In the genomic region with DNA sequence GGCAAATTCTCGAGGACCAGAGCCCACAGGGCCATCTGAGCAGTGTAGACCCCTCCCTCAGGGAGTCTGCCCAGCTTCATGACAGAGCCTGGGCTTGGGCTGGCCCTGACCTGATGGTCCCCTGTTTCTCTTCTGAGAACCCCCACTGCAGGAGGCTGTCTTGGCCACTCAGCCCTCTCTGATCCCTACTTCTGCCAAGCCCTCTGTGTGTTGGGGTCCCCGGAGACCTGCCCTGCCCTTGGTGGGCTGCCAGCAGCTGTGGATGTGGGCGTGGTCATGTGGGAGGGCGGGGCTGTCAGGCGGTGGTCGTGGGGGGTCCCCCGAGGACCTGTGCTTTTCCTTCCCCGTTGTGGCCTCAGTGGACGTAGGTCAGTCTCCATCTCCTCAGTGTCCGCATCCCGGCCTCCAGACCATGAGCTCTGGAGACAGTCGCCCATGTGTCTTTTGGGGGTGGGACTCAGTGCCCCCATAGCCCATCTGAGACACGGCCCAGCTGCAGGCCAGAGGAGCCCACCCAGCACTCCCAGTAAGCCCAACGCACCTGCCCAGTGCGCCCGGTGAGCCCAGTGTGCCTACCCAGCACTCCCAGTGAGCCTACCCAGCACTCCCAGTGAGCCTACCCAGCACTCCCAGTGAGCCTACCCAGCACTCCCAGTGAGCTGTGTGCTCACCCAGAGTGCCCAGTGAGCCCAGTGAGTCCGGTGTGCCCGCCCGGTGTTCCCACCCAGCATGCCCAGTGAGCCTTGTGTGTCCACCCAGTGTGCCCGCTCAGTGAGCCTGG, we compare ENCODE assay signal across 23 cellular contexts.
A peak's percentile ranks its signal among the peaks of the same experiment; 100 is the strongest.
DNase-seq lines count a peak whose midpoint lies in the region; ATAC-seq, FAIRE-seq and TF ChIP-seq lines count a peak whose summit lies in the region.
"Had no signal": no experiment of that assay in that cellular context is flagged by ENCODE, and none has a peak within 500 bp of the region (broad histone marks: within the 10 kb centered on the region; RNA-seq: fewer than 3 reads in every experiment).

No MANE protein-coding gene starts in this region.

- H3K9ac ChIP-seq in HepG2 (ENCODE audit: insufficient read depth, low read depth, low read length) = no peak overlapping the region

- no peak overlapping the region for H3K27ac Mint-ChIP-seq in chondrocyte (ENCODE audit: unreplicated experiment)
- H3K27ac Mint-ChIP-seq in T-helper 2 cell treated with Interferon-gamma antibody and Interleukin-4, amounts not matched to agents 5 μg/mL and 100 μg/mL, for 36 hours = no peak overlapping the region
- H3K27ac Mint-ChIP-seq: activated naive CD8-positive, alpha-beta T cell treated with anti-CD3 and anti-CD28 coated beads for 36 hours; stimulated activated memory B cell treated with anti-CD40 and anti-IgM and Interleukin-4, amounts not matched to agents 10 μg/mL and 1 μg/mL and 100 μg/mL, for 72 hours; T-helper 1 cell treated with Interleukin-12 subunit alpha and Interleukin-12 subunit beta and Interleukin-4 antibody, amounts not matched to agents 30 μg/mL and 1 μg/mL, for 36 hours had no signal

- H3K9me3 Mint-ChIP-seq in chondrocyte (ENCODE audit: low read depth) = no peaks in the 10 kb centered on the region
- H3K9me3 Mint-ChIP-seq in T-helper 2 cell treated with Interferon-gamma antibody and Interleukin-4, amounts not matched to agents 5 μg/mL and 100 μg/mL, for 36 hours = no peaks in the 10 kb centered on the region
- H3K9me3 Mint-ChIP-seq: activated naive CD8-positive, alpha-beta T cell treated with anti-CD3 and anti-CD28 coated beads for 36 hours; stimulated activated memory B cell treated with anti-CD40 and anti-IgM and Interleukin-4, amounts not matched to agents 10 μg/mL and 1 μg/mL and 100 μg/mL, for 72 hours; T-helper 1 cell treated with Interleukin-12 subunit alpha and Interleukin-12 subunit beta and Interleukin-4 antibody, amounts not matched to agents 30 μg/mL and 1 μg/mL, for 36 hours had no signal

- no peak for TF ChIP-seq CTCF in right lobe of liver (IDR thresholded peaks at IDR 0.05)
- TF ChIP-seq CTCF in HepG2 (CRISPR knock-in tag; IDR thresholded peaks at IDR 0.05) = no peak
- TF ChIP-seq CTCF in chondrocyte (IDR thresholded peaks at IDR 0.05) = no peak
- TF ChIP-seq CTCF in osteoblast (IDR thresholded peaks at IDR 0.05; ENCODE audit: extremely low read depth, low read depth, low read length) = no peak

- 100% methylated on average over 1 of the region's 20 CpGs for WGBS in right lobe of liver (ENCODE audit: insufficient coverage, low coverage, low lambda C conversion rate, missing lambda C conversion rate)
- WGBS in HepG2 (ENCODE audit: low lambda C conversion rate) = no CpG with 5 or more reads among the region's 20 CpGs

- CTCF ChIA-PET in HepG2 (lab: Yijun Ruan, JAX; ENCODE audit: low intra/inter-chr PET ratio, low total read pairs) = no interaction called here

- H3K4me1 ChIP-seq in right lobe of liver = no peaks in the 10 kb centered on the region
- H3K4me1 ChIP-seq in HepG2 (ENCODE audit: insufficient read depth, low read length) = no peaks in the 10 kb centered on the region
- H3K4me1 ChIP-seq in osteoblast (ENCODE audit: insufficient read depth, low read length) = no peaks in the 10 kb centered on the region
- H3K4me1 ChIP-seq: thyroid gland had no signal

- TF ChIP-seq POLR2A in right lobe of liver (IDR thresholded peaks at IDR 0.05) (no peak), HepG2 (IDR thresholded peaks at IDR 0.05; ENCODE audit: insufficient read depth in 1 of 2, low read depth in 2 of 2, low read length in 2 of 2) (no peak)

- DNase-seq in right lobe of liver (peak; percentile 16 to 44 (median 42)), HepG2 (ENCODE audit: low spot score) (no peak), chondrocyte (ENCODE audit: low spot score) (peak; percentile 81), osteoblast (ENCODE audit: insufficient read length, low spot score, missing footprints) (peak; percentile 70), SKM-1 treated with dmso at 0.1 percent for 144 hours (lab: John Stamatoyannopoulos, UW; ENCODE audit: unreplicated experiment) (no peak)
- no peak for DNase-seq in T-helper 2 cell treated with Interferon-gamma antibody and Interleukin-4, amounts not matched to agents 5 μg/mL and 100 μg/mL, for 36 hours (ENCODE audit: low spot score)
- DNase-seq: activated CD4-positive, alpha-beta T cell treated with anti-CD3 and anti-CD28 coated beads, Interleukin-2, amount 50 U/mL, for 4 hours; activated naive CD8-positive, alpha-beta T cell treated with anti-CD3 and anti-CD28 coated beads for 36 hours; brain microvascular endothelial cell; DND-41; NCI-H1092; NCI-H1930; NCI-H345; occipital lobe; PC-3 had no signal

- H2AFZ ChIP-seq in HepG2 (ENCODE audit: low read length) (no peak overlapping the region), osteoblast (ENCODE audit: low read length) (no peak overlapping the region)

- TF ChIP-seq EP300 in HepG2 (IDR thresholded peaks at IDR 0.05; ENCODE audit: low read depth in 2 of 2, low read length in 2 of 2) (no peak), HepG2 (CRISPR knock-in tag; IDR thresholded peaks at IDR 0.05; ENCODE audit: borderline replicate concordance) (no peak)

- H3K9me3 ChIP-seq in right lobe of liver (no peaks in the 10 kb centered on the region), HepG2 (ENCODE audit: low read length) (no peaks in the 10 kb centered on the region), osteoblast (ENCODE audit: low read depth, low read length) (no peaks in the 10 kb centered on the region)
- H3K9me3 ChIP-seq: thyroid gland had no signal

- no peaks in the 10 kb centered on the region for H3K27me3 Mint-ChIP-seq in chondrocyte (ENCODE audit: low read depth)
- no peaks in the 10 kb centered on the region for H3K27me3 Mint-ChIP-seq in T-helper 2 cell treated with Interferon-gamma antibody and Interleukin-4, amounts not matched to agents 5 μg/mL and 100 μg/mL, for 36 hours (ENCODE audit: low read depth)
- H3K27me3 Mint-ChIP-seq: activated naive CD8-positive, alpha-beta T cell treated with anti-CD3 and anti-CD28 coated beads for 36 hours; stimulated activated memory B cell treated with anti-CD40 and anti-IgM and Interleukin-4, amounts not matched to agents 10 μg/mL and 1 μg/mL and 100 μg/mL, for 72 hours had no signal

- H3K4me2 ChIP-seq in HepG2 (ENCODE audit: low read depth, low read length) (no peak overlapping the region), osteoblast (ENCODE audit: insufficient read depth, low read length) (no peak overlapping the region)

- FAIRE-seq in HepG2 (lab: Jason Lieb, UNC) = no peak
- FAIRE-seq: endothelial cell of umbilical vein had no signal

- POLR2A ChIA-PET in HepG2 (lab: Yijun Ruan, JAX) = no interaction called here

- intact Hi-C loops in right lobe of liver (cut with DNase I) (no loop called here), HepG2 (cut with micrococcal nuclease; ENCODE audit: unreplicated experiment) (no loop called here)

- no peaks in the 10 kb centered on the region for H3K27me3 ChIP-seq in right lobe of liver
- H3K27me3 ChIP-seq in HepG2 (ENCODE audit: control insufficient read depth in 1 of 2, insufficient read depth in 2 of 2, low read length in 2 of 2) = no peaks in the 10 kb centered on the region
- H3K27me3 ChIP-seq in osteoblast (ENCODE audit: insufficient read depth, low read length) = no peaks in the 10 kb centered on the region
- H3K27me3 ChIP-seq: brain microvascular endothelial cell, heart right ventricle, thyroid gland had no signal

- H3K4me3 ChIP-seq in right lobe of liver = no peak overlapping the region
- no peak overlapping the region for H3K4me3 ChIP-seq in HepG2 (replicated peaks in 1 of 3; ENCODE audit: insufficient read depth in 1 of 3, low read depth in 2 of 3, low read length in 3 of 3)
- H3K4me3 ChIP-seq in osteoblast (ENCODE audit: insufficient read depth, low read length) = no peak overlapping the region
- H3K4me3 ChIP-seq: heart right ventricle, lung, thyroid gland had no signal

- H3K79me2 ChIP-seq in HepG2 (ENCODE audit: insufficient read depth, low read length) (no peaks in the 10 kb centered on the region), osteoblast (ENCODE audit: insufficient read depth, low read length) (no peaks in the 10 kb centered on the region)

- H3K36me3 Mint-ChIP-seq in chondrocyte (ENCODE audit: low read depth) = peaks cover 5% of the 10 kb centered on the region
- H3K36me3 Mint-ChIP-seq in T-helper 2 cell treated with Interferon-gamma antibody and Interleukin-4, amounts not matched to agents 5 μg/mL and 100 μg/mL, for 36 hours (ENCODE audit: low read depth) = peaks cover 10% of the 10 kb centered on the region

- peaks cover 4% of the 10 kb centered on the region; the same call in 1 of the 2 replicates for H4K20me1 ChIP-seq in HepG2 (ENCODE audit: insufficient read depth, low read length)
- no peaks in the 10 kb centered on the region for H4K20me1 ChIP-seq in osteoblast (ENCODE audit: insufficient read depth, low read length)

- no peaks in the 10 kb centered on the region for H3K4me1 Mint-ChIP-seq in chondrocyte (ENCODE audit: low read depth)
- H3K4me1 Mint-ChIP-seq in T-helper 2 cell treated with Interferon-gamma antibody and Interleukin-4, amounts not matched to agents 5 μg/mL and 100 μg/mL, for 36 hours (ENCODE audit: low read depth) = no peaks in the 10 kb centered on the region
- H3K4me1 Mint-ChIP-seq: activated naive CD8-positive, alpha-beta T cell treated with anti-CD3 and anti-CD28 coated beads for 36 hours; stimulated activated memory B cell treated with anti-CD40 and anti-IgM and Interleukin-4, amounts not matched to agents 10 μg/mL and 1 μg/mL and 100 μg/mL, for 72 hours had no signal

- BruUV-seq in HepG2 (replicated peaks; lab: Mats Ljungman, UMichigan) = no TSS peak

- ATAC-seq in right lobe of liver (no peak), HepG2 (no peak), HG03439 (IDR thresholded peaks at IDR 0.05; ENCODE audit: unreplicated experiment) (no peak)
- ATAC-seq: HCT116; heart right ventricle; PC-3; stimulated activated memory B cell treated with anti-CD40 and anti-IgM and Interleukin-4, amounts not matched to agents 10 μg/mL and 1 μg/mL and 100 μg/mL, for 72 hours had no signal

- in situ Hi-C loops in HepG2 (cut with HindIII; ENCODE audit: extremely low pct_ligation_motif_present, low pct_unique_long_range_greater_than_20kb) = no loop called here

- TF ChIP-seq RAD21 in HepG2 (CRISPR knock-in tag; IDR thresholded peaks at IDR 0.05) = no peak

- H3K27ac ChIP-seq in right lobe of liver = no peak overlapping the region
- H3K27ac ChIP-seq in HepG2 (ENCODE audit: extremely low read length, insufficient read depth, low read length) = no peak overlapping the region
- H3K27ac ChIP-seq in osteoblast (ENCODE audit: low read depth, low read length) = no peak overlapping the region
- H3K27ac ChIP-seq: brain microvascular endothelial cell, heart right ventricle, thyroid gland had no signal

- H3K36me3 ChIP-seq in right lobe of liver (no peaks in the 10 kb centered on the region), HepG2 (replicated peaks in 1 of 2; ENCODE audit: control insufficient read depth in 1 of 2, insufficient read depth in 2 of 2, low read length in 2 of 2) (peaks cover 0 to 3% of the 10 kb centered on the region in 2 experiments; a peak in 3 of 5 replicates), osteoblast (ENCODE audit: insufficient read depth, low read length) (no peaks in the 10 kb centered on the region)
- H3K36me3 ChIP-seq: brain microvascular endothelial cell, thyroid gland had no signal

- H3K4me3 Mint-ChIP-seq in chondrocyte (ENCODE audit: unreplicated experiment) = no peak overlapping the region
- no peak overlapping the region for H3K4me3 Mint-ChIP-seq in T-helper 2 cell treated with Interferon-gamma antibody and Interleukin-4, amounts not matched to agents 5 μg/mL and 100 μg/mL, for 36 hours
- H3K4me3 Mint-ChIP-seq: activated naive CD8-positive, alpha-beta T cell treated with anti-CD3 and anti-CD28 coated beads for 36 hours; stimulated activated memory B cell treated with anti-CD40 and anti-IgM and Interleukin-4, amounts not matched to agents 10 μg/mL and 1 μg/mL and 100 μg/mL, for 72 hours; T-helper 1 cell treated with Interleukin-12 subunit alpha and Interleukin-12 subunit beta and Interleukin-4 antibody, amounts not matched to agents 30 μg/mL and 1 μg/mL, for 36 hours had no signal

Comparison
In these comparisons a context has a peak if more than half of its experiments do, and no peak if none do; other contexts are left out.
1. DNase-seq: peak in right lobe of liver (3 of 3), chondrocyte (single experiment) and osteoblast (single experiment); none in HepG2 (single experiment), SKM-1 treated with dmso at 0.1 percent for 144 hours (single experiment) and T-helper 2 cell treated with Interferon-gamma antibody and Interleukin-4, amounts not matched to agents 5 μg/mL and 100 μg/mL, for 36 hours (single experiment).